In the genomic region with DNA sequence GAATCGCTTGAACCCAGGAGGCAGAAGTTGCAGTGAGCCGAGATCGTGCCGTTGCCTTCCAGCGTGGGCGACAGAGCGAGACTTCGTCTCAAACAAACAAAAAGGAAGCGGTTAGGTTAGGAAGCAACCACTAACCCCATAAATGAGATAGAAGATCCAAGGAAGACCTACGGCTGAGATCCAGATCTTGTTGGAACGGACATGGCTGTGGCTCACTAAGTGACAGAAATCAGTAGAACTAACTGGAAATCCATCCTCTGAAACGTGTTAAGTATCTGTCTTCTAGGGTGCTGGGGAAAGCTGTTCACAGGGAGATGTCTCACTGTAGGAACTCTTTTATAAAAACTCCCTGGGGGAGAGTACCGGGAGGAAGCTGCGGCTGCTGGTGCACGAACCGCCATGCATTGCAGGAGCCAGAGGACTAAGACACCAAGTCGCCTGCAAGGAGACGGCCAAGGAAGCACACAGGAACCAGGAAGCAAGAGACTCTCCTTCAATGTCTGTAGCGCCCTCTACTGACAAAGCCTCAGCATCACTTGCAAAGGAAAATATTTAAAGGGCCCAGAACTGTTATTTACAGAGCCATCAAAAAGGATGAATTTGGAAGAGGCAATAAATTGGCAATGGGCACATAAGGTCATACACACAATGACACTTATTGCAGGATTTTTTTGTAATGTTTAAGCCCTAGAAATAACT, we compare ENCODE assay signal across 9 cellular contexts. TPM values are rescaled to one million over a fixed set of nuclear protein-coding genes. Genes with fewer than 3 reads are reported as not detected.
DNase-seq lines count a peak whose midpoint lies in the region; ATAC-seq, FAIRE-seq and TF ChIP-seq lines count a peak whose summit lies in the region.
"Had no signal": no experiment of that assay in that cellular context is flagged by ENCODE, and none has a peak within 500 bp of the region (broad histone marks: within the 10 kb centered on the region; RNA-seq: fewer than 3 reads in every experiment).

No MANE protein-coding gene starts in this region.

- intact Hi-C loops in sciatic nerve (cut with DNase I), result no loop called here

- no peak for TF ChIP-seq POLR2A in H54 (IDR thresholded peaks at IDR 0.05; ENCODE audit: low read depth, low read length)

- DNase-seq in DMS 273 (lab: John Stamatoyannopoulos, UW; ENCODE audit: unreplicated experiment) (peak; percentile 50), DMS 273 treated with DMSO at 0.1 percent for 48 hours (lab: John Stamatoyannopoulos, UW) (no peak), H54 (ENCODE audit: insufficient read length, low spot score) (peak; percentile 26), NCI-H69 (lab: John Stamatoyannopoulos, UW) (peak; percentile 86), hepatic stellate cell (ENCODE audit: low spot score) (peak; percentile 43), sciatic nerve (ENCODE audit: low spot score) (no peak)
- peak; percentile 67 for DNase-seq in activated effector memory CD4-positive, alpha-beta T cell treated with anti-CD3 and anti-CD28 coated beads, Interleukin-2, amount 50 U/mL, for 16 hours
- peak; percentile 49 for DNase-seq in stimulated activated naive CD8-positive, alpha-beta T cell treated with anti-CD3 and anti-CD28 coated beads, Interleukin-15, Interleukin-2, amounts not matched to agents 100 U/mL and 50 U/mL, for 24 hours

- peak; percentile 49 for ATAC-seq in stimulated activated naive CD8-positive, alpha-beta T cell treated with anti-CD3 and anti-CD28 coated beads, Interleukin-15, Interleukin-2, amounts not matched to agents 100 U/mL and 50 U/mL, for 24 hours
- ATAC-seq in sciatic nerve, result no peak

- FAIRE-seq in H54 (lab: Jason Lieb, UNC), result no peak
- FAIRE-seq: A204.1 had no signal

RNA-seq across cellular contexts. Expression of a gene that starts 16.9 kb away (rescaled TPM):
- 16.3 TPM for total RNA-seq in sciatic nerve

RNA-seq across cellular contexts. Expression of a gene that starts 47.6 kb away (rescaled TPM):
- total RNA-seq in sciatic nerve, result 7.0 TPM

RNA-seq across cellular contexts. Expression of a gene that starts 51.4 kb away (rescaled TPM):
- total RNA-seq in sciatic nerve, result 5.6 TPM

Comparison
In these comparisons a context has a peak if more than half of its experiments do, and no peak if none do; other contexts are left out.
1. DNase-seq: peak in DMS 273 (single experiment), H54 (single experiment), NCI-H69 (single experiment), activated effector memory CD4-positive, alpha-beta T cell treated with anti-CD3 and anti-CD28 coated beads, Interleukin-2, amount 50 U/mL, for 16 hours (single experiment), hepatic stellate cell (single experiment) and stimulated activated naive CD8-positive, alpha-beta T cell treated with anti-CD3 and anti-CD28 coated beads, Interleukin-15, Interleukin-2, amounts not matched to agents 100 U/mL and 50 U/mL, for 24 hours (single experiment); none in DMS 273 treated with DMSO at 0.1 percent for 48 hours (single experiment) and sciatic nerve (single experiment).